Comparison of ENCODE assay signal across 14 cellular contexts in the genomic region with DNA sequence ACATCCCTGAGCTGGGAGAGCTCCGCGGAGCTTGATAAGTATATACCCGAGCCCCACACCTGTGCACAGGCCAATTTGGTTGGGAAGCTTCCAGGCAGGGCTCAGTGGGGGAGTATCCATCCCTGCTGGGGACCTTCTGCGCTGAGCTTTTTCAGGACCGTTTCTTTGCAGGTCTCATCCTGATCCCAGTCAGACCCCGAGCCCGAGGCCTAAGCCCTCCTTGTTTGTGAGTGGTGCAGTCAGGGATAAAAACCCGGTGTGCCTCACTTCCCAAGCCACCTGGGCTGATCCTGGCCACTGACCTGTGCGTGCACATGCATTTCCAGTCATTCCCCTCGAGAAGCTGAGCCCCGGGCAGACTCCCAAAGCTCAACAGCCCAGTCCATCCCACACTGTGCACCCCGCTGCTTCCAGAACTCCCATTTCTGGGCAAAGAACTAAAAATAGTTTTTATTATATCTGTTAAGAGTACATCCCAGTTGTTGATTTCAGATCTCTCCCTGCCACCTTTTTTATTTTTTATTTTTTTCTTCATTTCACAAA. TPM values are rescaled to one million over a fixed set of nuclear protein-coding genes. Genes with fewer than 3 reads are reported as not detected.
DNase-seq lines count a peak whose midpoint lies in the region; ATAC-seq and TF ChIP-seq lines count a peak whose summit lies in the region.
"Had no signal": no experiment of that assay in that cellular context is flagged by ENCODE, and none has a peak within 500 bp of the region (broad histone marks: within the 10 kb centered on the region; RNA-seq: fewer than 3 reads in every experiment).

No MANE protein-coding gene starts in this region.

- no peak for TF ChIP-seq POLR2A in thyroid gland (IDR thresholded peaks at IDR 0.05)

- in situ Hi-C loops in G401 (cut with HindIII; ENCODE audit: low sequenced_read_pairs), result loop anchor here (10.0 kb wide), 1 partner anchor 151 kb away; no protein-coding TSS in a partner anchor

- CTCF ChIA-PET in MCF 10A (lab: Yijun Ruan, JAX) (no interaction called here), RWPE1 (lab: Yijun Ruan, JAX) (interaction anchor here (0.6 to 0.8 kb wide), 2 partner anchors 22 to 32 kb away, joined by 3 to 4 read pairs; no protein-coding TSS in a partner anchor)

- H3K36me3 Mint-ChIP-seq in T-helper 17 cell (ENCODE audit: low read depth), result peaks cover 10% of the 10 kb centered on the region
- H3K36me3 Mint-ChIP-seq in MCF 10A (ENCODE audit: insufficient read depth, unreplicated experiment), result peaks cover 6% of the 10 kb centered on the region
- peaks cover 4% of the 10 kb centered on the region for H3K36me3 Mint-ChIP-seq in glutamatergic neuron (ENCODE audit: unreplicated experiment)

- TF ChIP-seq CTCF in thyroid gland (IDR thresholded peaks at IDR 0.05), result no peak
- no peak for TF ChIP-seq CTCF in MCF 10A (IDR thresholded peaks at IDR 0.05; ENCODE audit: unreplicated experiment)
- TF ChIP-seq CTCF in RWPE1 (conservative IDR thresholded peaks at IDR 0.05; ENCODE audit: low read depth), result no peak
- TF ChIP-seq CTCF in glutamatergic neuron (IDR thresholded peaks at IDR 0.05; ENCODE audit: partially characterized antibody, unreplicated experiment), result no peak

- BruUV-seq in MCF 10A (replicated peaks; lab: Mats Ljungman, UMichigan), result no TSS peak

- H3K9me3 ChIP-seq in T-helper 17 cell (ENCODE audit: control insufficient read depth, low read length, poor library complexity, severe bottlenecking) (no peaks in the 10 kb centered on the region), thyroid gland (no peaks in the 10 kb centered on the region)
- H3K9me3 ChIP-seq: BLaER1 had no signal

- H3K27ac Mint-ChIP-seq in T-helper 17 cell (peak overlapping the region; percentile 24), MCF 10A (ENCODE audit: low read depth, unreplicated experiment) (no peak overlapping the region), glutamatergic neuron (ENCODE audit: unreplicated experiment) (no peak overlapping the region)
- H3K27ac Mint-ChIP-seq: CD14-positive monocyte; CD4-positive, alpha-beta memory T cell; H9 had no signal

- H3K27me3 Mint-ChIP-seq in T-helper 17 cell (no peaks in the 10 kb centered on the region), MCF 10A (ENCODE audit: insufficient read depth, unreplicated experiment) (no peaks in the 10 kb centered on the region), glutamatergic neuron (ENCODE audit: unreplicated experiment) (peaks cover 1% of the 10 kb centered on the region)
- H3K27me3 Mint-ChIP-seq: CD4-positive, alpha-beta memory T cell had no signal

- H3K4me1 Mint-ChIP-seq in T-helper 17 cell (peaks cover 7% of the 10 kb centered on the region), MCF 10A (ENCODE audit: insufficient read depth, unreplicated experiment) (no peaks in the 10 kb centered on the region), glutamatergic neuron (ENCODE audit: low read depth, unreplicated experiment) (no peaks in the 10 kb centered on the region)
- H3K4me1 Mint-ChIP-seq: H9 had no signal

- POLR2A ChIA-PET in MCF 10A (lab: Yijun Ruan, JAX), result no interaction called here
- POLR2A ChIA-PET in RWPE1 (lab: Yijun Ruan, JAX; ENCODE audit: low non-redundant PET), result no interaction called here

- H3K9me3 Mint-ChIP-seq in MCF 10A (ENCODE audit: unreplicated experiment), result no peaks in the 10 kb centered on the region
- H3K9me3 Mint-ChIP-seq in glutamatergic neuron (ENCODE audit: unreplicated experiment), result peaks cover 6% of the 10 kb centered on the region
- H3K9me3 Mint-ChIP-seq: CD14-positive monocyte; CD4-positive, alpha-beta memory T cell; H9 had no signal

- intact Hi-C loops in thyroid gland (cut with DNase I), result no loop called here
- intact Hi-C loops in MCF 10A (cut with micrococcal nuclease), result no loop called here

- H3K4me3 Mint-ChIP-seq in T-helper 17 cell (no peak overlapping the region), MCF 10A (ENCODE audit: unreplicated experiment) (no peak overlapping the region), glutamatergic neuron (ENCODE audit: unreplicated experiment) (no peak overlapping the region)
- H3K4me3 Mint-ChIP-seq: CD14-positive monocyte; CD4-positive, alpha-beta memory T cell; H9 had no signal

- ATAC-seq in T-helper 17 cell, result no peak
- ATAC-seq: GM12878 had no signal

- no peak overlapping the region for H3K4me3 ChIP-seq in thyroid gland (replicated peaks in 1 of 3)
- H3K4me3 ChIP-seq: BLaER1, GM12878 had no signal

- no peaks in the 10 kb centered on the region for H3K27me3 ChIP-seq in thyroid gland
- H3K27me3 ChIP-seq: BLaER1 had no signal

- H3K27ac ChIP-seq in thyroid gland (peak overlapping the region in 2 of 3 donors; percentile 13 to 17), RWPE1 (no peak overlapping the region)
- H3K27ac ChIP-seq: BLaER1, HL-60 had no signal

- H3K36me3 ChIP-seq in thyroid gland, result no peaks in the 10 kb centered on the region

- DNase-seq in G401 (ENCODE audit: low spot score) (peak; percentile 95), T-helper 17 cell (no peak), cerebellum (ENCODE audit: low spot score) (peak; percentile 86), thyroid gland (peak; percentile 60 to 65), MCF 10A (ENCODE audit: unreplicated experiment) (no peak), RWPE1 (ENCODE audit: low spot score) (no peak), glutamatergic neuron (no peak)
- DNase-seq: 8988T; CD4-positive, alpha-beta memory T cell; H9 had no signal

- H3K4me1 ChIP-seq in thyroid gland, result peaks cover 33 to 82% of the 10 kb centered on the region in 2 donors

- 53 to 64% methylated on average over 10 to 12 of the region's 12 CpGs for WGBS in thyroid gland, 2 donors

RNA-seq across cellular contexts. Expression of a gene that starts 27.3 kb away (rescaled TPM):
- 31.0 and 32.7 TPM in 2 replicates for total RNA-seq in G401 (2014; rRNA removed; shearing (Covaris generic))
- total RNA-seq in T-helper 17 cell (10 to 100 TPM; 32.3 to 32.8 TPM), cerebellum (22.0 TPM), thyroid gland (10 to 100 TPM; 33.1 to 46.5 (median 41.4) TPM), MCF 10A (2022) (58.1 and 64.8 TPM in 2 replicates), glutamatergic neuron (ENCODE audit: unreplicated experiment) (67.8 TPM)

RNA-seq across cellular contexts. Expression of a gene that starts 55.0 kb away (rescaled TPM):
- 82.3 and 90.0 TPM in 2 replicates for total RNA-seq in G401 (2014; rRNA removed; shearing (Covaris generic))
- total RNA-seq in T-helper 17 cell, result 100 to 1,000 TPM; 130 to 132 TPM
- 10.3 TPM for total RNA-seq in cerebellum
- 10 to 100 TPM; 21.9 to 63.4 (median 43.8) TPM for total RNA-seq in thyroid gland
- total RNA-seq in MCF 10A (2022), result 23.9 and 25.3 TPM in 2 replicates
- 26.9 TPM for total RNA-seq in glutamatergic neuron (ENCODE audit: unreplicated experiment)

RNA-seq across cellular contexts. Expression of a gene that starts 56.2 kb away (rescaled TPM):
- total RNA-seq in G401 (2014; rRNA removed; shearing (Covaris generic)), result 0.37 and 1.3 TPM in 2 replicates
- total RNA-seq in T-helper 17 cell, result not detected
- 8.1 TPM for total RNA-seq in cerebellum
- 100 to 1,000 TPM in 2 of 4 donors, 10 to 100 TPM in 2; 63.4 to 120 (median 94.0) TPM for total RNA-seq in thyroid gland
- 0.12 and 0.28 TPM in 2 replicates for total RNA-seq in MCF 10A (2022)
- 0.12 TPM for total RNA-seq in glutamatergic neuron (ENCODE audit: unreplicated experiment)

Comparison
In these comparisons a context has a peak if more than half of its experiments do, and no peak if none do; other contexts are left out.
1. DNase-seq: peak in G401 (single experiment), cerebellum (single experiment) and thyroid gland (2 of 2); none in T-helper 17 cell (0 of 3), MCF 10A (single experiment), RWPE1 (single experiment) and glutamatergic neuron (single experiment).